Comparison of ENCODE assay signal across 8 cellular contexts in genomic region chr4:153223418-153223792, GRCh38. TPM values are rescaled to one million over a fixed set of nuclear protein-coding genes. Genes with fewer than 3 reads are reported as not detected.
A peak's percentile ranks its signal among the peaks of the same experiment; 100 is the strongest.
DNase-seq lines count a peak whose midpoint lies in the region; ATAC-seq and TF ChIP-seq lines count a peak whose summit lies in the region.

No MANE protein-coding gene starts in this region.

- peak overlapping the region; percentile 58 for H3K4me2 ChIP-seq in OCI-LY1 (ENCODE audit: low read length)

- H2AFZ ChIP-seq in OCI-LY1 (ENCODE audit: low read length) = no peak overlapping the region

- H3K36me3 Mint-ChIP-seq in osteocyte (ENCODE audit: unreplicated experiment) = peaks cover 15% of the 10 kb centered on the region

- no peaks in the 10 kb centered on the region for H4K20me1 ChIP-seq in OCI-LY1 (ENCODE audit: insufficient read depth, low read length)

- peaks cover 15% of the 10 kb centered on the region for H3K4me1 ChIP-seq in OCI-LY1 (ENCODE audit: insufficient read depth, low read length, severe bottlenecking)

- H3K9me3 ChIP-seq in OCI-LY1 (ENCODE audit: low read length) = peaks cover 9% of the 10 kb centered on the region; the same call in 1 of the 2 replicates

- TF ChIP-seq CTCF in GM06990 (IDR thresholded peaks at IDR 0.05; ENCODE audit: insufficient read depth, low read length, poor library complexity, severe bottlenecking) (no peak), OCI-LY1 (IDR thresholded peaks at IDR 0.05; ENCODE audit: low read length) (no peak), epithelial cell of proximal tubule (conservative IDR thresholded peaks at IDR 0.05; ENCODE audit: low read depth, low read length) (no peak), osteocyte (IDR thresholded peaks at IDR 0.05) (no peak)

- H3K9me3 Mint-ChIP-seq in osteocyte (ENCODE audit: unreplicated experiment) = no peaks in the 10 kb centered on the region

- no peaks in the 10 kb centered on the region for H3K79me2 ChIP-seq in OCI-LY1 (ENCODE audit: insufficient read depth, low read length)

- H3K27ac Mint-ChIP-seq in osteocyte (ENCODE audit: unreplicated experiment) = peak overlapping the region; percentile 99

- DNase-seq in GM06990 (ENCODE audit: extremely low read depth, insufficient read length) = no peak
- DNase-seq in epithelial cell of proximal tubule (ENCODE audit: low read depth) = no peak
- DNase-seq in osteocyte (ENCODE audit: extremely low spot score, unreplicated experiment) = no peak
- no peak for DNase-seq in NCI-H2081 treated with DMSO at 0.1 percent for 48 hours (lab: John Stamatoyannopoulos, UW)

- no peak for ATAC-seq in GM19351 (IDR thresholded peaks at IDR 0.05; ENCODE audit: unreplicated experiment)
- no peak for ATAC-seq in HG03565 (IDR thresholded peaks at IDR 0.05; ENCODE audit: unreplicated experiment)
- ATAC-seq in GM19328 (IDR thresholded peaks at IDR 0.05; ENCODE audit: unreplicated experiment) = no peak

- H3K9me2 ChIP-seq in OCI-LY1 (ENCODE audit: low read depth, low read length) = no peaks in the 10 kb centered on the region

- no peak overlapping the region; the same call in 1 of the 2 replicates for H3K9ac ChIP-seq in OCI-LY1 (ENCODE audit: low read length)

- H3K27me3 ChIP-seq in GM06990 (replicated peaks; ENCODE audit: control insufficient read depth, insufficient read depth, low read length) (no peaks in the 10 kb centered on the region), OCI-LY1 (ENCODE audit: insufficient read depth, low read length) (peaks cover 20% of the 10 kb centered on the region)

- H3K36me3 ChIP-seq in GM06990 (ENCODE audit: control insufficient read depth, insufficient read depth, low read length) (no peaks in the 10 kb centered on the region), OCI-LY1 (ENCODE audit: insufficient read depth, low read length) (peaks cover 4% of the 10 kb centered on the region; the same call in 1 of the 2 replicates)

- H3K4me3 ChIP-seq in GM06990 (replicated peaks; ENCODE audit: low read depth, low read length) = peak overlapping the region; percentile 66
- peak overlapping the region; percentile 49 for H3K4me3 ChIP-seq in OCI-LY1 (ENCODE audit: low read depth, low read length, poor library complexity, severe bottlenecking)
- peak overlapping the region; percentile 62 for H3K4me3 ChIP-seq in epithelial cell of proximal tubule (ENCODE audit: low read depth, low read length)

- H3K4me1 Mint-ChIP-seq in osteocyte (ENCODE audit: unreplicated experiment) = peaks cover 47% of the 10 kb centered on the region

- no peaks in the 10 kb centered on the region for H3F3A ChIP-seq in OCI-LY1 (ENCODE audit: insufficient read depth, low read length)

- peak overlapping the region; percentile 94 for H3K4me3 Mint-ChIP-seq in osteocyte (ENCODE audit: unreplicated experiment)

- H3K27me3 Mint-ChIP-seq in osteocyte (ENCODE audit: unreplicated experiment) = no peaks in the 10 kb centered on the region

- H3K27ac ChIP-seq in OCI-LY1 (ENCODE audit: low read depth, low read length, poor library complexity, severe bottlenecking) = no peak overlapping the region

RNA-seq across cellular contexts. Expression of gene TRIM2, which starts 19.2 kb away (rescaled TPM):
- total RNA-seq in epithelial cell of proximal tubule = 38.2 and 40.8 TPM in 2 replicates
- total RNA-seq in osteocyte = 34.0 and 36.0 TPM in 2 replicates
